ENCODE assay signal across 17 cellular contexts in the genomic region with DNA sequence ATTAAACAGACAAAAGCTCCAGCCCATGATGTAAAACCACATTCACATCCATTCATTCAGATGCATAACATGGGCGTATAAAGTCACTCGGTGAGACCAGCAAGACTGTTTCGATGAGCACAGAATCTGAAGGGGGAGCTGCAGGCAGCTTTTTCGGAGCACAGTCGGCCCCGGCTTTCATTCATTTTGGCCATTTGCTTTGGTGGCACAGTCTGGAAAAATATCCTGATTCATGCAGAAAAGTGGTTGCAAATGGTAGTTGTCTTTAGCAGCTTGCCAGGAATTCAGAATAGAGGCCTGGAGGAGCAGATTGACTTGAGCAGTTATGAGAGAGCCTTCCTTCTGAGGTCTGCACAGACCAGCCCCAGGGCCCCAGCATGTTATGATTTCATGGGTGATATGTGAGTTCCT. TPM values are rescaled to one million over a fixed set of nuclear protein-coding genes. Genes with fewer than 3 reads are reported as not detected.
DNase-seq lines count a peak whose midpoint lies in the region; ATAC-seq, FAIRE-seq and TF ChIP-seq lines count a peak whose summit lies in the region.
"Had no signal": no experiment of that assay in that cellular context is flagged by ENCODE, and none has a peak within 500 bp of the region (broad histone marks: within the 10 kb centered on the region; RNA-seq: fewer than 3 reads in every experiment).

No MANE protein-coding gene starts in this region.

- peaks cover 69% of the 10 kb centered on the region for H3K36me3 ChIP-seq in CD4-positive, CD25-positive, alpha-beta regulatory T cell (ENCODE audit: control insufficient read depth, insufficient read depth, low read length)
- no peaks in the 10 kb centered on the region; a peak in 1 of 5 replicates for H3K36me3 ChIP-seq in HepG2 (replicated peaks in 1 of 2; ENCODE audit: control insufficient read depth in 1 of 2, insufficient read depth in 2 of 2, low read length in 2 of 2)
- H3K36me3 ChIP-seq: MG63 had no signal

- WGBS in HepG2 (ENCODE audit: low lambda C conversion rate): 95% methylated on average over 6 of the region's 6 CpGs

- BruUV-seq in HepG2 (replicated peaks; lab: Mats Ljungman, UMichigan): no TSS peak

- FAIRE-seq in HepG2 (lab: Jason Lieb, UNC): no peak

- no peak for TF ChIP-seq CTCF in HFFc6 (IDR thresholded peaks at IDR 0.05)
- TF ChIP-seq CTCF in HepG2 (CRISPR knock-in tag; IDR thresholded peaks at IDR 0.05): no peak

- no peaks in the 10 kb centered on the region for H3K9me3 ChIP-seq in CD4-positive, CD25-positive, alpha-beta regulatory T cell (ENCODE audit: control insufficient read depth in 2 of 2, low read length in 2 of 2)
- no peaks in the 10 kb centered on the region for H3K9me3 ChIP-seq in HepG2 (ENCODE audit: low read length)
- H3K9me3 ChIP-seq: MG63, right atrium auricular region had no signal

- intact Hi-C loops in HepG2 (cut with micrococcal nuclease; ENCODE audit: unreplicated experiment): no loop called here

- no peak overlapping the region for H3K4me3 ChIP-seq in CD4-positive, CD25-positive, alpha-beta regulatory T cell (ENCODE audit: low read depth, low read length)
- no peak overlapping the region for H3K4me3 ChIP-seq in HepG2 (replicated peaks in 1 of 3; ENCODE audit: insufficient read depth in 1 of 3, low read depth in 2 of 3, low read length in 3 of 3)
- H3K4me3 ChIP-seq: MG63, right atrium auricular region, SK-N-MC had no signal

- H3K9me3 Mint-ChIP-seq in CD4-positive, CD25-positive, alpha-beta regulatory T cell: no peaks in the 10 kb centered on the region
- H3K9me3 Mint-ChIP-seq in HFFc6 (no peaks in the 10 kb centered on the region), naive B cell (no peaks in the 10 kb centered on the region)
- H3K9me3 Mint-ChIP-seq: dendritic cell treated with granulocyte-macrophage colony-stimulating factor and Interleukin-4, amounts not matched to agents 40 ng/mL and 50 ng/mL, for 4 days had no signal

- H3K27me3 Mint-ChIP-seq in CD4-positive, CD25-positive, alpha-beta regulatory T cell: no peaks in the 10 kb centered on the region
- H3K27me3 Mint-ChIP-seq in HFFc6 (ENCODE audit: insufficient read depth) (peaks cover under 1% of the 10 kb centered on the region; the same call in 1 of the 2 replicates), naive B cell (no peaks in the 10 kb centered on the region)
- H3K27me3 Mint-ChIP-seq: dendritic cell treated with granulocyte-macrophage colony-stimulating factor and Interleukin-4, amounts not matched to agents 40 ng/mL and 50 ng/mL, for 4 days had no signal

- no peak overlapping the region for H3K27ac ChIP-seq in CD4-positive, CD25-positive, alpha-beta regulatory T cell (ENCODE audit: insufficient read depth, low read length, poor library complexity, severe bottlenecking)
- H3K27ac ChIP-seq in HepG2 (ENCODE audit: extremely low read length, insufficient read depth, low read length): no peak overlapping the region
- H3K27ac ChIP-seq: right atrium auricular region, SK-N-MC had no signal

- H3K27ac Mint-ChIP-seq in CD4-positive, CD25-positive, alpha-beta regulatory T cell: peak overlapping the region in 2 of 3 donors; percentile 85 to 93
- H3K27ac Mint-ChIP-seq in HFFc6 (no peak overlapping the region), naive B cell (peak overlapping the region in 4 of 6 donors; percentile 22 to 78 (median 42))
- H3K27ac Mint-ChIP-seq: dendritic cell treated with granulocyte-macrophage colony-stimulating factor and Interleukin-4, amounts not matched to agents 40 ng/mL and 50 ng/mL, for 4 days had no signal

- POLR2A ChIA-PET in HepG2 (lab: Yijun Ruan, JAX): interaction anchor here (1.8 kb wide), 1 partner anchor 10 kb away, joined by 5 read pairs; no protein-coding TSS in a partner anchor

- CTCF ChIA-PET in HepG2 (lab: Yijun Ruan, JAX; ENCODE audit: low intra/inter-chr PET ratio, low total read pairs): no interaction called here

- peaks cover 41% of the 10 kb centered on the region for H3K4me1 ChIP-seq in CD4-positive, CD25-positive, alpha-beta regulatory T cell (ENCODE audit: control insufficient read depth, insufficient read depth, low read length, poor library complexity, severe bottlenecking)
- peaks cover 19% of the 10 kb centered on the region for H3K4me1 ChIP-seq in HepG2 (ENCODE audit: insufficient read depth, low read length)

- peak overlapping the region in 1 of 4 donors; percentile 66 for H3K4me3 Mint-ChIP-seq in CD4-positive, CD25-positive, alpha-beta regulatory T cell
- H3K4me3 Mint-ChIP-seq in HFFc6 (no peak overlapping the region), naive B cell (peak overlapping the region in 1 of 8 donors; percentile 33)
- H3K4me3 Mint-ChIP-seq: dendritic cell treated with granulocyte-macrophage colony-stimulating factor and Interleukin-4, amounts not matched to agents 40 ng/mL and 50 ng/mL, for 4 days had no signal

- no peak for DNase-seq in CD4-positive, CD25-positive, alpha-beta regulatory T cell
- peak; percentile 30 for DNase-seq in HFFc6
- peak; percentile 8 for DNase-seq in cerebellar cortex (ENCODE audit: low spot score)
- DNase-seq in naive B cell: no peak
- no peak for DNase-seq in stimulated activated CD4-positive, alpha-beta T cell treated with anti-CD3 and anti-CD28 coated beads, Interleukin-4, amount 100 ng/mL, for 24 hours
- no peak for DNase-seq in HepG2 (ENCODE audit: low spot score)
- DNase-seq: activated naive CD4-positive, alpha-beta T cell; C1 segment of cervical spinal cord; MG63; NCI-H226; stimulated activated CD4-positive, alpha-beta T cell treated with anti-CD3 and anti-CD28 coated beads, Interleukin-4, amount 100 ng/mL, for 1 hour; stimulated activated naive CD8-positive, alpha-beta T cell treated with anti-CD3 and anti-CD28 coated beads, Interleukin-15, Interleukin-2, amounts not matched to agents 100 U/mL and 50 U/mL, for 24 hours had no signal

- H3K9ac ChIP-seq in HepG2 (ENCODE audit: insufficient read depth, low read depth, low read length): no peak overlapping the region

- no peaks in the 10 kb centered on the region for H4K20me1 ChIP-seq in HepG2 (ENCODE audit: insufficient read depth, low read length)

- no peak for TF ChIP-seq POLR2A in HepG2 (IDR thresholded peaks at IDR 0.05; ENCODE audit: insufficient read depth in 1 of 2, low read depth in 2 of 2, low read length in 2 of 2)

- no peaks in the 10 kb centered on the region for H3K79me2 ChIP-seq in HepG2 (ENCODE audit: insufficient read depth, low read length)

- H3K36me3 Mint-ChIP-seq in CD4-positive, CD25-positive, alpha-beta regulatory T cell: peaks cover 20% of the 10 kb centered on the region
- H3K36me3 Mint-ChIP-seq in HFFc6 (ENCODE audit: low read depth) (peaks cover 25% of the 10 kb centered on the region), naive B cell (peaks cover 6 to 8% of the 10 kb centered on the region in 2 donors)

- in situ Hi-C loops in HepG2 (cut with HindIII; ENCODE audit: extremely low pct_ligation_motif_present, low pct_unique_long_range_greater_than_20kb): no loop called here

- no peak for TF ChIP-seq RAD21 in HepG2 (CRISPR knock-in tag; IDR thresholded peaks at IDR 0.05)

- no peaks in the 10 kb centered on the region for H3K27me3 ChIP-seq in CD4-positive, CD25-positive, alpha-beta regulatory T cell (ENCODE audit: control insufficient read depth, insufficient read depth, low read length)
- no peaks in the 10 kb centered on the region for H3K27me3 ChIP-seq in HepG2 (ENCODE audit: control insufficient read depth in 1 of 2, insufficient read depth in 2 of 2, low read length in 2 of 2)
- H3K27me3 ChIP-seq: MG63, right atrium auricular region had no signal

- no peak overlapping the region for H2AFZ ChIP-seq in HepG2 (ENCODE audit: low read length)

- no peak overlapping the region for H3K4me2 ChIP-seq in HepG2 (ENCODE audit: low read depth, low read length)

- H3K4me1 Mint-ChIP-seq in CD4-positive, CD25-positive, alpha-beta regulatory T cell: peaks cover 23 to 52% (median 39%) of the 10 kb centered on the region in 4 donors
- H3K4me1 Mint-ChIP-seq in HFFc6 (ENCODE audit: low read depth): peaks cover 8% of the 10 kb centered on the region; the same call in 1 of the 2 replicates
- peaks cover 18 to 33% (median 22%) of the 10 kb centered on the region in 3 donors for H3K4me1 Mint-ChIP-seq in naive B cell

- TF ChIP-seq EP300 in HepG2 (IDR thresholded peaks at IDR 0.05; ENCODE audit: low read depth in 2 of 2, low read length in 2 of 2): no peak
- TF ChIP-seq EP300 in HepG2 (CRISPR knock-in tag; IDR thresholded peaks at IDR 0.05; ENCODE audit: borderline replicate concordance): no peak

- ATAC-seq in CD4-positive, CD25-positive, alpha-beta regulatory T cell (ENCODE audit: low read depth in 2 of 2): no peak
- ATAC-seq in naive B cell (ENCODE audit: low read depth in 2 of 2) (no peak), HG02798 (IDR thresholded peaks at IDR 0.05; ENCODE audit: poor library complexity, unreplicated experiment) (no peak), GM19455 (IDR thresholded peaks at IDR 0.05; ENCODE audit: unreplicated experiment) (no peak), HepG2 (no peak)
- ATAC-seq: stimulated activated naive CD8-positive, alpha-beta T cell treated with anti-CD3 and anti-CD28 coated beads, Interleukin-15, Interleukin-2, amounts not matched to agents 100 U/mL and 50 U/mL, for 24 hours had no signal

RNA-seq across cellular contexts. Expression of a gene that starts 11.2 kb away (rescaled TPM):
- 180 TPM for total RNA-seq in CD4-positive, CD25-positive, alpha-beta regulatory T cell
- polyA plus RNA-seq in CD4-positive, CD25-positive, alpha-beta regulatory T cell: 10 to 100 TPM; 63.5 to 85.6 (median 73.6) TPM
- 10 to 100 TPM in 3 of 6 experiments, 1 to 10 TPM in 3; 9.6 to 13.6 (median 10.0) TPM for total RNA-seq in HFFc6 (2021; fragmentation: NEBNext Ultra II Directional; extraction: Animal tissue kit (Norgen Biotek cat#: 25700))
- 10 to 100 TPM; 20.8 to 45.9 (median 28.5) TPM for polyA plus RNA-seq in naive B cell (ENCODE audit: low read depth in 6 of 6)
- total RNA-seq in HepG2 (2016; rRNA removed; fragmentation: Illumina TruSeq; extraction: Trizol): 8.0 and 9.5 TPM in 2 replicates
- total RNA-seq in HepG2 (2016; cell fraction: cytosol; rRNA removed; fragmentation: Illumina TruSeq; extraction: Trizol; ENCODE audit: low read depth): 2.9 and 3.5 TPM in 2 replicates
- total RNA-seq in HepG2 (2016; cell fraction: insoluble cytoplasmic fraction; rRNA removed; fragmentation: Illumina TruSeq; extraction: Trizol): 8.1 and 9.8 TPM in 2 replicates
- total RNA-seq in HepG2 (2016; cell fraction: membrane; rRNA removed; fragmentation: Illumina TruSeq; extraction: Trizol): 6.9 and 8.7 TPM in 2 replicates
- total RNA-seq in HepG2 (2016; cell fraction: nucleus; rRNA removed; fragmentation: Illumina TruSeq; extraction: Trizol): 7.0 and 7.5 TPM in 2 replicates
- polyA plus RNA-seq in HepG2 (2011; rRNA removed): 6.0 and 7.4 TPM in 2 replicates
- polyA plus RNA-seq in HepG2 (2011; cell fraction: cytosol; rRNA removed): 3.4 and 7.0 TPM in 2 replicates
- 11.9 and 13.3 TPM in 2 replicates for polyA plus RNA-seq in HepG2 (2011; cell fraction: nucleus; rRNA removed)
- 4.7 and 5.3 TPM in 2 replicates for polyA plus RNA-seq in HepG2 (2012)
- 3.1 and 4.1 TPM in 2 replicates for polyA plus RNA-seq in HepG2 (2016; cell fraction: cytosol; fragmentation: Illumina TruSeq; extraction: Trizol; ENCODE audit: low read depth)
- 9.9 and 12.2 TPM in 2 replicates for polyA plus RNA-seq in HepG2 (2016; cell fraction: insoluble cytoplasmic fraction; fragmentation: Illumina TruSeq; extraction: Trizol; ENCODE audit: low read depth)
- 6.1 and 8.5 TPM in 2 replicates for polyA plus RNA-seq in HepG2 (2016; cell fraction: membrane; fragmentation: Illumina TruSeq; extraction: Trizol; ENCODE audit: low read depth)
- 12.7 and 13.7 TPM in 2 replicates for polyA plus RNA-seq in HepG2 (2016; cell fraction: nucleus; fragmentation: Illumina TruSeq; extraction: Trizol; ENCODE audit: insufficient read depth, low read depth)
- polyA minus RNA-seq in HepG2 (2011; rRNA and poly(A)+ RNA removed; ENCODE audit: low replicate concordance): 1.4 and 6.4 TPM in 2 replicates
- polyA minus RNA-seq in HepG2 (2011; cell fraction: cytosol; rRNA and poly(A)+ RNA removed): 3.0 and 4.0 TPM in 2 replicates
- 3.2 and 4.2 TPM in 2 replicates for polyA minus RNA-seq in HepG2 (2011; cell fraction: nucleus; rRNA and poly(A)+ RNA removed)

RNA-seq across cellular contexts. Expression of a gene that starts 42.6 kb away (rescaled TPM):
- total RNA-seq in CD4-positive, CD25-positive, alpha-beta regulatory T cell: not detected
- under 1 TPM in 1 of 4 donors, not detected in 3; 0.18 TPM for polyA plus RNA-seq in CD4-positive, CD25-positive, alpha-beta regulatory T cell
- total RNA-seq in HFFc6 (2021; fragmentation: NEBNext Ultra II Directional; extraction: Animal tissue kit (Norgen Biotek cat#: 25700)): not detected
- polyA plus RNA-seq in naive B cell (ENCODE audit: low read depth in 6 of 6) (under 1 TPM in 1 of 6 donors, not detected in 5; 0.28 TPM), HepG2 (2011; rRNA removed) (0.16 and 0.48 TPM in 2 replicates)
- 0.74 and 1.2 TPM in 2 replicates for total RNA-seq in HepG2 (2016; rRNA removed; fragmentation: Illumina TruSeq; extraction: Trizol)
- total RNA-seq in HepG2 (2016; cell fraction: cytosol; rRNA removed; fragmentation: Illumina TruSeq; extraction: Trizol; ENCODE audit: low read depth): 0.20 and 0.53 TPM in 2 replicates
- 0.73 and 1.4 TPM in 2 replicates for total RNA-seq in HepG2 (2016; cell fraction: insoluble cytoplasmic fraction; rRNA removed; fragmentation: Illumina TruSeq; extraction: Trizol)
- 0.34 and 0.48 TPM in 2 replicates for total RNA-seq in HepG2 (2016; cell fraction: membrane; rRNA removed; fragmentation: Illumina TruSeq; extraction: Trizol)
- total RNA-seq in HepG2 (2016; cell fraction: nucleus; rRNA removed; fragmentation: Illumina TruSeq; extraction: Trizol): 0.62 and 0.63 TPM in 2 replicates
- polyA plus RNA-seq in HepG2 (2011; cell fraction: cytosol; rRNA removed): 0.41 and 0.48 TPM in 2 replicates
- 0.37 and 0.74 TPM in 2 replicates for polyA plus RNA-seq in HepG2 (2011; cell fraction: nucleus; rRNA removed)
- 0.28 TPM in 1 of 2 replicates, not detected in the other for polyA plus RNA-seq in HepG2 (2012)
- 0.16 and 0.27 TPM in 2 replicates for polyA plus RNA-seq in HepG2 (2016; cell fraction: cytosol; fragmentation: Illumina TruSeq; extraction: Trizol; ENCODE audit: low read depth)
- 0.81 and 0.88 TPM in 2 replicates for polyA plus RNA-seq in HepG2 (2016; cell fraction: insoluble cytoplasmic fraction; fragmentation: Illumina TruSeq; extraction: Trizol; ENCODE audit: low read depth)
- polyA plus RNA-seq in HepG2 (2016; cell fraction: membrane; fragmentation: Illumina TruSeq; extraction: Trizol; ENCODE audit: low read depth): 0.49 and 0.50 TPM in 2 replicates
- 1.3 and 1.5 TPM in 2 replicates for polyA plus RNA-seq in HepG2 (2016; cell fraction: nucleus; fragmentation: Illumina TruSeq; extraction: Trizol; ENCODE audit: insufficient read depth, low read depth)
- polyA minus RNA-seq in HepG2 (2011; rRNA and poly(A)+ RNA removed; ENCODE audit: low replicate concordance): not detected in 2 replicates
- not detected in 2 replicates for polyA minus RNA-seq in HepG2 (2011; cell fraction: cytosol; rRNA and poly(A)+ RNA removed)
- polyA minus RNA-seq in HepG2 (2011; cell fraction: nucleus; rRNA and poly(A)+ RNA removed): not detected in 2 replicates
- total RNA-seq: right atrium auricular region had no signal

Comparison
In these comparisons a context has a peak if more than half of its experiments do, and no peak if none do; other contexts are left out.
1. DNase-seq: peak in HFFc6 (single experiment) and cerebellar cortex (single experiment); none in CD4-positive, CD25-positive, alpha-beta regulatory T cell (0 of 3), naive B cell (single experiment), stimulated activated CD4-positive, alpha-beta T cell treated with anti-CD3 and anti-CD28 coated beads, Interleukin-4, amount 100 ng/mL, for 24 hours (single experiment) and HepG2 (single experiment).
2. RNA of a gene that starts 11.2 kb away (total RNA-seq): 180 TPM in CD4-positive, CD25-positive, alpha-beta regulatory T cell (single experiment); 9.6 to 13.6 TPM in HFFc6 and 2.9 to 9.8 TPM in HepG2; every median in the first group is over 10 times any median in the second.